Comparison of ENCODE assay signal across 33 cellular contexts in the genomic region with DNA sequence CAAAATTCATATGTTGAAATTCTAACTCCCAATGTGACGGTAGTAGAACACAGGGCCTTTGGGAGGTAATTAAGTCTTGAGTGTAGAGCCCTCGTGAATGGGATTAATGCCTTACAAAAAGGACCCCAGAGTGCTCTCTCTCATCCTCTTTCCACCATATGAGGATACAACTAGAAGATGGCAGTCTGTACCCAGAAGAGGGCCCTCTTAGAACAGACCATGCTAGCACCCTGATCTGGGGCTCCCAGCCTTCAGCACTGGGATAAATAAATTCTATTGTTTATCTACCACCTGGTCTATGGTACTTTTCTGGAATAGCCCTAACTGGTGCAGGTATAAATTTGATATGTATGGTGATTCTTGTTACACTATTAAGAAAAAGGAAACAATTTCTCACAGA.
"Had no signal": no experiment of that assay in that cellular context is flagged by ENCODE, and none has a peak within 500 bp of the region (broad histone marks: within the 10 kb centered on the region; RNA-seq: fewer than 3 reads in every experiment).

No MANE protein-coding gene starts in this region.

- H3K27ac ChIP-seq: ascending aorta, breast epithelium, cardiac muscle cell, coronary artery, dorsolateral prefrontal cortex, esophagus muscularis mucosa, WERI-Rb-1 had no signal

- H3K4me1 ChIP-seq: ascending aorta, breast epithelium, esophagus muscularis mucosa had no signal

- H3K36me3 ChIP-seq: ascending aorta, breast epithelium, cardiac muscle cell, esophagus muscularis mucosa, WERI-Rb-1 had no signal

- H3K9me3 ChIP-seq: ascending aorta, breast epithelium, esophagus muscularis mucosa had no signal

- H3K27me3 ChIP-seq: ascending aorta, breast epithelium, cardiac muscle cell, dorsolateral prefrontal cortex, esophagus muscularis mucosa had no signal

- DNase-seq: activated CD4-positive, alpha-beta memory T cell treated with anti-CD3 and anti-CD28 coated beads for 36 hours; activated CD4-positive, alpha-beta T cell treated with anti-CD3 and anti-CD28 coated beads for 36 hours; activated CD4-positive, alpha-beta T cell treated with anti-CD3 and anti-CD28 coated beads, Interleukin-2, amount 10 ng/mL, durations not matched to agents 24 days and 14 days; activated CD4-positive, CD25-positive, alpha-beta regulatory T cell; activated CD4-positive, CD25-positive, alpha-beta regulatory T cell treated with anti-CD3 and anti-CD28 coated beads, Interleukin-2, amount 50 U/mL, for 72 hours; activated CD8-positive, alpha-beta memory T cell treated with anti-CD3 and anti-CD28 coated beads, Interleukin-2, amount 10 ng/mL, durations not matched to agents 7 days and 5 days; activated CD8-positive, alpha-beta memory T cell treated with anti-CD3 and anti-CD28 coated beads, Interleukin-2, amount 50 U/mL, for 4 hours; activated CD8-positive, alpha-beta T cell treated with anti-CD3 and anti-CD28 coated beads, Interleukin-2, amount 10 ng/mL, durations not matched to agents 7 days and 5 days; activated gamma-delta T cell; activated naive CD4-positive, alpha-beta T cell; activated naive CD4-positive, alpha-beta T cell treated with anti-CD3 and anti-CD28 coated beads, Interleukin-2, amount 10 ng/mL, durations not matched to agents 7 days and 5 days; activated naive CD8-positive, alpha-beta T cell treated with anti-CD3 and anti-CD28 coated beads, Interleukin-2, amount 10 ng/mL, durations not matched to agents 7 days and 5 days; activated T-cell treated with anti-CD3 and anti-CD28 coated beads, Interleukin-2, amount 50 U/mL, for 1 hour; activated T-cell treated with anti-CD3 and anti-CD28 coated beads, Interleukin-2, amount 50 U/mL, for 72 hours; dorsolateral prefrontal cortex; effector memory CD4-positive, alpha-beta T cell; erythroblast; head of caudate nucleus; hippocampal formation; T-helper 17 cell; T1000; WERI-Rb-1 had no signal

- H3K9me3 Mint-ChIP-seq: activated CD4-positive, alpha-beta T cell treated with anti-CD3 and anti-CD28 coated beads, Interleukin-2, amount 10 ng/mL, durations not matched to agents 24 days and 14 days had no signal

- H3K27ac Mint-ChIP-seq: activated CD4-positive, alpha-beta memory T cell treated with anti-CD3 and anti-CD28 coated beads for 36 hours; activated CD4-positive, alpha-beta T cell treated with anti-CD3 and anti-CD28 coated beads for 36 hours; activated CD4-positive, alpha-beta T cell treated with anti-CD3 and anti-CD28 coated beads, Interleukin-2, amount 10 ng/mL, durations not matched to agents 24 days and 14 days; activated CD8-positive, alpha-beta memory T cell treated with anti-CD3 and anti-CD28 coated beads, Interleukin-2, amount 10 ng/mL, durations not matched to agents 7 days and 5 days; activated CD8-positive, alpha-beta T cell treated with anti-CD3 and anti-CD28 coated beads, Interleukin-2, amount 10 ng/mL, durations not matched to agents 7 days and 5 days; activated naive CD4-positive, alpha-beta T cell treated with anti-CD3 and anti-CD28 coated beads, Interleukin-2, amount 10 ng/mL, durations not matched to agents 7 days and 5 days; activated naive CD4-positive, alpha-beta T cell treated with anti-CD3 and anti-CD28 coated beads, Interleukin-2, amount 50 U/mL, for 72 hours; activated naive CD8-positive, alpha-beta T cell treated with anti-CD3 and anti-CD28 coated beads, Interleukin-2, amount 10 ng/mL, durations not matched to agents 7 days and 5 days; activated T-cell treated with anti-CD3 and anti-CD28 coated beads, Interleukin-2, amount 50 U/mL, for 72 hours; brain; dendritic cell treated with granulocyte-macrophage colony-stimulating factor and Interleukin-4, amounts not matched to agents 40 ng/mL and 50 ng/mL, for 4 days; T-helper 17 cell; T-helper 2 cell treated with Interferon-gamma antibody and Interleukin-4, amounts not matched to agents 5 μg/mL and 100 μg/mL, for 36 hours had no signal

- H3K4me1 Mint-ChIP-seq: activated CD4-positive, alpha-beta T cell treated with anti-CD3 and anti-CD28 coated beads for 36 hours; activated CD4-positive, alpha-beta T cell treated with anti-CD3 and anti-CD28 coated beads, Interleukin-2, amount 10 ng/mL, durations not matched to agents 24 days and 14 days; activated CD8-positive, alpha-beta memory T cell treated with anti-CD3 and anti-CD28 coated beads, Interleukin-2, amount 10 ng/mL, durations not matched to agents 7 days and 5 days; activated naive CD4-positive, alpha-beta T cell treated with anti-CD3 and anti-CD28 coated beads, Interleukin-2, amount 10 ng/mL, durations not matched to agents 7 days and 5 days; activated naive CD8-positive, alpha-beta T cell treated with anti-CD3 and anti-CD28 coated beads, Interleukin-2, amount 10 ng/mL, durations not matched to agents 7 days and 5 days; brain; central memory CD8-positive, alpha-beta T cell; T-helper 17 cell had no signal

- H3K36me3 Mint-ChIP-seq: activated CD4-positive, alpha-beta memory T cell treated with anti-CD3 and anti-CD28 coated beads for 36 hours; activated CD8-positive, alpha-beta memory T cell treated with anti-CD3 and anti-CD28 coated beads, Interleukin-2, amount 10 ng/mL, durations not matched to agents 7 days and 5 days; activated naive CD4-positive, alpha-beta T cell treated with anti-CD3 and anti-CD28 coated beads, Interleukin-2, amount 10 ng/mL, durations not matched to agents 7 days and 5 days; activated naive CD8-positive, alpha-beta T cell treated with anti-CD3 and anti-CD28 coated beads, Interleukin-2, amount 10 ng/mL, durations not matched to agents 7 days and 5 days; brain had no signal

- H3K27me3 Mint-ChIP-seq: activated CD4-positive, alpha-beta memory T cell treated with anti-CD3 and anti-CD28 coated beads for 36 hours; activated CD4-positive, alpha-beta T cell treated with anti-CD3 and anti-CD28 coated beads for 36 hours; activated CD4-positive, alpha-beta T cell treated with anti-CD3 and anti-CD28 coated beads, Interleukin-2, amount 10 ng/mL, durations not matched to agents 24 days and 14 days; activated CD8-positive, alpha-beta memory T cell treated with anti-CD3 and anti-CD28 coated beads, Interleukin-2, amount 10 ng/mL, durations not matched to agents 7 days and 5 days; activated naive CD4-positive, alpha-beta T cell treated with anti-CD3 and anti-CD28 coated beads, Interleukin-2, amount 10 ng/mL, durations not matched to agents 7 days and 5 days; activated naive CD8-positive, alpha-beta T cell treated with anti-CD3 and anti-CD28 coated beads, Interleukin-2, amount 10 ng/mL, durations not matched to agents 7 days and 5 days; brain; central memory CD8-positive, alpha-beta T cell; dendritic cell treated with granulocyte-macrophage colony-stimulating factor and Interleukin-4, amounts not matched to agents 40 ng/mL and 50 ng/mL, for 4 days; T-helper 17 cell had no signal

- H3K4me3 ChIP-seq: ascending aorta, breast epithelium, cardiac muscle cell, coronary artery, dorsolateral prefrontal cortex, esophagus muscularis mucosa had no signal

- ATAC-seq: activated CD4-positive, alpha-beta T cell treated with anti-CD3 and anti-CD28 coated beads for 36 hours; activated CD8-positive, alpha-beta memory T cell treated with anti-CD3 and anti-CD28 coated beads, Interleukin-2, amount 10 ng/mL, durations not matched to agents 7 days and 5 days; activated CD8-positive, alpha-beta T cell treated with anti-CD3 and anti-CD28 coated beads, Interleukin-2, amount 10 ng/mL, durations not matched to agents 7 days and 5 days; activated naive CD4-positive, alpha-beta T cell treated with anti-CD3 and anti-CD28 coated beads, Interleukin-2, amount 50 U/mL, for 72 hours; activated T-cell treated with anti-CD3 and anti-CD28 coated beads, Interleukin-2, amount 50 U/mL, for 72 hours; T-helper 17 cell had no signal

- FAIRE-seq: frontal cortex had no signal

- H3K4me3 Mint-ChIP-seq: activated CD4-positive, alpha-beta memory T cell treated with anti-CD3 and anti-CD28 coated beads for 36 hours; activated CD4-positive, alpha-beta T cell treated with anti-CD3 and anti-CD28 coated beads for 36 hours; activated CD4-positive, alpha-beta T cell treated with anti-CD3 and anti-CD28 coated beads, Interleukin-2, amount 10 ng/mL, durations not matched to agents 24 days and 14 days; activated CD8-positive, alpha-beta memory T cell treated with anti-CD3 and anti-CD28 coated beads, Interleukin-2, amount 10 ng/mL, durations not matched to agents 7 days and 5 days; activated CD8-positive, alpha-beta T cell treated with anti-CD3 and anti-CD28 coated beads, Interleukin-2, amount 10 ng/mL, durations not matched to agents 7 days and 5 days; activated naive CD4-positive, alpha-beta T cell treated with anti-CD3 and anti-CD28 coated beads, Interleukin-2, amount 10 ng/mL, durations not matched to agents 7 days and 5 days; activated naive CD8-positive, alpha-beta T cell treated with anti-CD3 and anti-CD28 coated beads, Interleukin-2, amount 10 ng/mL, durations not matched to agents 7 days and 5 days; activated T-cell treated with anti-CD3 and anti-CD28 coated beads, Interleukin-2, amount 50 U/mL, for 72 hours; brain; central memory CD8-positive, alpha-beta T cell; dendritic cell treated with granulocyte-macrophage colony-stimulating factor and Interleukin-4, amounts not matched to agents 40 ng/mL and 50 ng/mL, for 4 days; T-helper 17 cell; T-helper 2 cell treated with Interferon-gamma antibody and Interleukin-4, amounts not matched to agents 5 μg/mL and 100 μg/mL, for 36 hours had no signal
